Comparison of ENCODE assay signal across 8 cellular contexts in the genomic region with DNA sequence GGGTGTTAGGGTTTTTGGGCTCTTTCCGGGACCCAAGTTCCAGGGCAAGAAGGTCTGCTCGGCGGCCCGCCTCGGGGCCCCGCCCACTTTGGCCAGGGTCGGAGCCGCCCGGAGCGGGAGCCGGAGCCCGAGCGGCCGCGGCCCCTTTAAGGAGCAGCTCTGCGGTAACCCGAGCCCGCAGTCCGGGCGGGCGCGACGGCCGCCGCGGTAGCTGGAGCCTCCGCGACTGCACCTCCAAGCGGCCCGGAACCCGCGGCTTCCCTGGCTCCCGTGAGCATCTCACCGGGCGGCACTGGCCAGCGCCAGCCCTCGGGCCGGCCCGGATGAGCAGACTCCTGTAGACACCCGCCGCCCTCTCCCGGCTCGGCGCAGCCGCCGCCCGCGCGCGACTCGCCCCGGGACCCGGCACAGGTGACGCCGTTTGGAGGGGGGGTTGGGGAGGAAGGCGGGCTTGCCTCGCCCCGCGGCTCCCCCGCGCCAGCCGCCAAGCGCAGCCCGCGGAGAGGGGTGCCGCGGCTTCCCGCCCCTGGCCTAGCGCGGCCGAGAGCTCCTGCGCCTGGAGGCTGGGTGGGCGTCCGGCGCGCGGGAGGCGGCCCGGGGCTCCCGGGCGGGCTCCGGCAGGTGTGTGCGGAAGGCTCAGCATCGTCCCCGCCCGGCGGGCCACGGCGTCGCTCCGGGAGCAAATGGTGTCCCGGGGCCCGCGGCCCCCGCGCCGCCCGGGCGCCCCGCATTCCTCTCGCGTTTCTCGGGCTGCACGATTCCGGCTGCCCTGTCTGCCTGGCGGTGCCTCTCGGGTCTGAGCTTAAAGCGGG. TPM values are rescaled to one million over a fixed set of nuclear protein-coding genes. Genes with fewer than 3 reads are reported as not detected.
DNase-seq lines count a peak whose midpoint lies in the region; ATAC-seq and TF ChIP-seq lines count a peak whose summit lies in the region.

A gene with protein sequence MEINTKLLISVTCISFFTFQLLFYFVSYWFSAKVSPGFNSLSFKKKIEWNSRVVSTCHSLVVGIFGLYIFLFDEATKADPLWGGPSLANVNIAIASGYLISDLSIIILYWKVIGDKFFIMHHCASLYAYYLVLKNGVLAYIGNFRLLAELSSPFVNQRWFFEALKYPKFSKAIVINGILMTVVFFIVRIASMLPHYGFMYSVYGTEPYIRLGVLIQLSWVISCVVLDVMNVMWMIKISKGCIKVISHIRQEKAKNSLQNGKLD (plus strand): TSS at position 149 of the 812 bp plus-strand sequence. CDS start 26,547 bp downstream, outside the sequence.

- DNase-seq in AG08396 (ENCODE audit: low spot score) (peak; percentile 80), foreskin fibroblast (peak; percentile 28 to 66)

- H4K20me1 ChIP-seq in OCI-LY3 (ENCODE audit: insufficient read depth, low read length) (no peaks in the 10 kb centered on the region), neural cell (ENCODE audit: insufficient read depth) (no peaks in the 10 kb centered on the region)

- H3K4me1 ChIP-seq in OCI-LY3 (ENCODE audit: low read length) (peaks cover 30% of the 10 kb centered on the region), urinary bladder (ENCODE audit: insufficient read depth) (no peaks in the 10 kb centered on the region)

- H3K4me3 ChIP-seq in OCI-LY3 (ENCODE audit: low read length), result peak within 1 kb of the TSS; percentile 97
- H3K4me3 ChIP-seq in foreskin fibroblast (ENCODE audit: low read depth in 1 of 2, low read length in 2 of 2), result peak within 1 kb of the TSS; percentile 66 to 67
- peak within 1 kb of the TSS; percentile 79 for H3K4me3 ChIP-seq in neural cell (ENCODE audit: low read length)
- H3K4me3 ChIP-seq in urinary bladder (ENCODE audit: low read depth, low read length), result peak within 1 kb of the TSS; percentile 81

- no peaks in the 10 kb centered on the region for H3K9me2 ChIP-seq in neural cell (ENCODE audit: insufficient read depth, low read length)

- peaks cover 6% of the 10 kb centered on the region; the same call in 1 of the 2 replicates for H3K27me3 ChIP-seq in OCI-LY3 (ENCODE audit: low read depth, low read length)
- peaks cover 5% of the 10 kb centered on the region for H3K27me3 ChIP-seq in neural cell (ENCODE audit: insufficient read depth, low read depth, low read length)

- no peak for TF ChIP-seq EP300 in neural cell (conservative IDR thresholded peaks at IDR 0.05; ENCODE audit: poor library complexity, severe bottlenecking)

- H3K79me2 ChIP-seq in OCI-LY3 (ENCODE audit: low read length), result no peaks in the 10 kb centered on the region
- H3K79me2 ChIP-seq in neural cell (replicated peaks; ENCODE audit: insufficient read depth, low read length), result no peaks in the 10 kb centered on the region

- WGBS in urinary bladder, result under 1% methylated on average over 108 of the region's 108 CpGs

- H3K4me3 Mint-ChIP-seq in activated T-helper 17 cell treated with anti-CD3 and anti-CD28 coated beads, Interleukin-2, amount 50 U/mL, for 72 hours, result peak within 1 kb of the TSS; percentile 79

- no peaks in the 10 kb centered on the region for H3K4me1 Mint-ChIP-seq in activated T-helper 17 cell treated with anti-CD3 and anti-CD28 coated beads, Interleukin-2, amount 50 U/mL, for 72 hours

- H3K9me3 Mint-ChIP-seq in activated T-helper 17 cell treated with anti-CD3 and anti-CD28 coated beads, Interleukin-2, amount 50 U/mL, for 72 hours, result no peaks in the 10 kb centered on the region

- H3K9me3 ChIP-seq in OCI-LY3 (ENCODE audit: insufficient read depth, low read length) (no peaks in the 10 kb centered on the region), neural cell (ENCODE audit: low read length) (no peaks in the 10 kb centered on the region)

- H2AFZ ChIP-seq in OCI-LY3 (ENCODE audit: low read depth, low read length) (peak within 1 kb of the TSS; percentile 99), neural cell (ENCODE audit: low read depth, low read length) (peak within 1 kb of the TSS; percentile 40)

- ATAC-seq in GM19043 (IDR thresholded peaks at IDR 0.05; ENCODE audit: low read depth, unreplicated experiment), result peak; percentile 51
- peak; percentile 64 for ATAC-seq in HG03354 (IDR thresholded peaks at IDR 0.05; ENCODE audit: poor library complexity, severe bottlenecking, unreplicated experiment)
- ATAC-seq in activated T-helper 17 cell treated with anti-CD3 and anti-CD28 coated beads, Interleukin-2, amount 50 U/mL, for 72 hours (replicated peaks), result peak; percentile 67

- H3K36me3 ChIP-seq in OCI-LY3 (replicated peaks; ENCODE audit: low read depth, low read length), result no peaks in the 10 kb centered on the region
- H3K36me3 ChIP-seq in neural cell (ENCODE audit: insufficient read depth, low read length), result no peaks in the 10 kb centered on the region
- H3K36me3 ChIP-seq in urinary bladder (ENCODE audit: insufficient read depth), result no peaks in the 10 kb centered on the region

- H3K27ac Mint-ChIP-seq in activated T-helper 17 cell treated with anti-CD3 and anti-CD28 coated beads, Interleukin-2, amount 50 U/mL, for 72 hours, result no peak within 1 kb of the TSS

- H3F3A ChIP-seq in neural cell (ENCODE audit: insufficient read depth, low read length, poor library complexity, severe bottlenecking), result peaks cover 5% of the 10 kb centered on the region

- peak within 1 kb of the TSS; percentile 93 for H3K4me2 ChIP-seq in OCI-LY3 (ENCODE audit: low read length)
- H3K4me2 ChIP-seq in neural cell (ENCODE audit: low read length), result peak within 1 kb of the TSS; percentile 81

- H3K27ac ChIP-seq in OCI-LY3 (ENCODE audit: low read length) (peak within 1 kb of the TSS; percentile 52), neural cell (ENCODE audit: low read length) (no peak within 1 kb of the TSS), urinary bladder (ENCODE audit: low read depth) (no peak within 1 kb of the TSS)

- H3K36me3 Mint-ChIP-seq in activated T-helper 17 cell treated with anti-CD3 and anti-CD28 coated beads, Interleukin-2, amount 50 U/mL, for 72 hours (ENCODE audit: low read depth), result no peaks in the 10 kb centered on the region

- peak within 1 kb of the TSS; percentile 80 for H3K9ac ChIP-seq in OCI-LY3 (ENCODE audit: low read length)
- peak within 1 kb of the TSS; percentile 70 for H3K9ac ChIP-seq in neural cell (ENCODE audit: low read length)

- TF ChIP-seq CTCF in OCI-LY3 (IDR thresholded peaks at IDR 0.05; ENCODE audit: low read depth, low read length) (no peak), foreskin fibroblast (IDR thresholded peaks at IDR 0.05; ENCODE audit: low read depth, low read length) (no peak), neural cell (IDR thresholded peaks at IDR 0.05; ENCODE audit: poor library complexity, severe bottlenecking) (peak; percentile 38)

- no peak for TF ChIP-seq RAD21 in neural cell (conservative IDR thresholded peaks at IDR 0.05)

- H3K27me3 Mint-ChIP-seq in activated T-helper 17 cell treated with anti-CD3 and anti-CD28 coated beads, Interleukin-2, amount 50 U/mL, for 72 hours, result peaks cover 35% of the 10 kb centered on the region

TF ChIP-seq in neural cell, 6 proteins besides CTCF, POLR2A, EP300 and RAD21:
- TF ChIP-seq, protein P1, sequence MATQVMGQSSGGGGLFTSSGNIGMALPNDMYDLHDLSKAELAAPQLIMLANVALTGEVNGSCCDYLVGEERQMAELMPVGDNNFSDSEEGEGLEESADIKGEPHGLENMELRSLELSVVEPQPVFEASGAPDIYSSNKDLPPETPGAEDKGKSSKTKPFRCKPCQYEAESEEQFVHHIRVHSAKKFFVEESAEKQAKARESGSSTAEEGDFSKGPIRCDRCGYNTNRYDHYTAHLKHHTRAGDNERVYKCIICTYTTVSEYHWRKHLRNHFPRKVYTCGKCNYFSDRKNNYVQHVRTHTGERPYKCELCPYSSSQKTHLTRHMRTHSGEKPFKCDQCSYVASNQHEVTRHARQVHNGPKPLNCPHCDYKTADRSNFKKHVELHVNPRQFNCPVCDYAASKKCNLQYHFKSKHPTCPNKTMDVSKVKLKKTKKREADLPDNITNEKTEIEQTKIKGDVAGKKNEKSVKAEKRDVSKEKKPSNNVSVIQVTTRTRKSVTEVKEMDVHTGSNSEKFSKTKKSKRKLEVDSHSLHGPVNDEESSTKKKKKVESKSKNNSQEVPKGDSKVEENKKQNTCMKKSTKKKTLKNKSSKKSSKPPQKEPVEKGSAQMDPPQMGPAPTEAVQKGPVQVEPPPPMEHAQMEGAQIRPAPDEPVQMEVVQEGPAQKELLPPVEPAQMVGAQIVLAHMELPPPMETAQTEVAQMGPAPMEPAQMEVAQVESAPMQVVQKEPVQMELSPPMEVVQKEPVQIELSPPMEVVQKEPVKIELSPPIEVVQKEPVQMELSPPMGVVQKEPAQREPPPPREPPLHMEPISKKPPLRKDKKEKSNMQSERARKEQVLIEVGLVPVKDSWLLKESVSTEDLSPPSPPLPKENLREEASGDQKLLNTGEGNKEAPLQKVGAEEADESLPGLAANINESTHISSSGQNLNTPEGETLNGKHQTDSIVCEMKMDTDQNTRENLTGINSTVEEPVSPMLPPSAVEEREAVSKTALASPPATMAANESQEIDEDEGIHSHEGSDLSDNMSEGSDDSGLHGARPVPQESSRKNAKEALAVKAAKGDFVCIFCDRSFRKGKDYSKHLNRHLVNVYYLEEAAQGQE (IDR thresholded peaks at IDR 0.05; ENCODE audit: borderline replicate concordance), result no peak
- TF ChIP-seq SMC3 (conservative IDR thresholded peaks at IDR 0.05; ENCODE audit: poor library complexity) (no peak), MXI1 (conservative IDR thresholded peaks at IDR 0.05; ENCODE audit: poor library complexity, severe bottlenecking) (peak; percentile 43), EZH2 (IDR thresholded peaks at IDR 0.05; ENCODE audit: borderline replicate concordance, insufficient read depth, low read length, poor library complexity, severe bottlenecking) (no peak)
TF ChIP-seq in neural cell: peak in this region for 1.

RNA-seq across cellular contexts. Expression of the gene that starts here (rescaled TPM):
- total RNA-seq in activated T-helper 17 cell treated with anti-CD3 and anti-CD28 coated beads, Interleukin-2, amount 50 U/mL, for 72 hours, result under 1 TPM; 0.04 to 0.48 TPM
- polyA plus RNA-seq in neural cell (1.1 and 1.6 TPM in 2 replicates), urinary bladder (7.1 TPM)
- 4.6 and 6.1 TPM in 2 replicates for polyA minus RNA-seq in neural cell
- total RNA-seq in urinary bladder, result 28.1 TPM

Comparison
In these comparisons a context has a peak if more than half of its experiments do, and no peak if none do; other contexts are left out.
1. RNA of the gene that starts here (total RNA-seq): 28.1 TPM in urinary bladder (single experiment); 0.04 to 0.48 TPM in activated T-helper 17 cell treated with anti-CD3 and anti-CD28 coated beads, Interleukin-2, amount 50 U/mL, for 72 hours; every median in the first group is over 10 times any median in the second.
2. Peak in ATAC-seq in activated T-helper 17 cell treated with anti-CD3 and anti-CD28 coated beads, Interleukin-2, amount 50 U/mL, for 72 hours; RNA of the gene not detected or under 1 TPM.
3. Peak in every context shown above with its lines, with median percentiles within 50 percentile points of each other: ATAC-seq and H3K4me3 ChIP-seq.